ENCODE assay signal across 13 cellular contexts in the genomic region with DNA sequence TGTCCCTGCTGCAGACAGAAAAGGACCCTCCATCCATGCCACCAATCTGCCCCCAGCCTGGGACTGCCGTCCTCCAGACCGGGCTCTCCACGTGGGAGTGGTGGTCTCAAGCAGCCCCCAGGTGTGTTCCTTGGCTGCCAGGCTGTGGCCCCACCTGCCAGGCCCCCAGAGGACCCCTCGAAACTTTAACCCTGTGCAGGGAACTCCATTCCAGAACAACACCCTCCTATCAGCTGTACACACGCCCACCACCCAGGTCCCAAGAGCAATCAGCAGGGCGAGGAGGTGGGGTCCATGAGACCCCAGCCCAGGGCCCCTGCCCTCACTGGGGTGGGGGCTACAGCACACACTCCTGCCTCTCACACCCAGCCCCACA. TPM values are rescaled to one million over a fixed set of nuclear protein-coding genes. Genes with fewer than 3 reads are reported as not detected.
DNase-seq lines count a peak whose midpoint lies in the region; ATAC-seq, FAIRE-seq and TF ChIP-seq lines count a peak whose summit lies in the region.
"Had no signal": no experiment of that assay in that cellular context is flagged by ENCODE, and none has a peak within 500 bp of the region (broad histone marks: within the 10 kb centered on the region; RNA-seq: fewer than 3 reads in every experiment).

No MANE protein-coding gene starts in this region.

- peaks cover 38 to 89% (median 79%) of the 10 kb centered on the region in 10 experiments for H3K4me1 ChIP-seq in BLaER1 treated with 17β-estradiol and CSF1 and Interleukin-3, amounts not matched to agents 10 nM and 100 nM
- H3K4me1 ChIP-seq in naive thymus-derived CD4-positive, alpha-beta T cell (ENCODE audit: control insufficient read depth in 2 of 2, insufficient read depth in 2 of 2, low read length in 2 of 2) = peaks cover 0 to 3% of the 10 kb centered on the region in 2 donors

- peak overlapping the region in 7 of 11 experiments; percentile 15 to 90 (median 86); a peak in 10 of 22 replicates for H3K9ac ChIP-seq in BLaER1 treated with 17β-estradiol and CSF1 and Interleukin-3, amounts not matched to agents 10 nM and 100 nM

- H3K4me3 Mint-ChIP-seq in HFFc6 = peak overlapping the region; percentile 90
- H3K4me3 Mint-ChIP-seq in activated naive CD8-positive, alpha-beta T cell treated with anti-CD3 and anti-CD28 coated beads, Interleukin-2, amount 10 ng/mL, durations not matched to agents 7 days and 5 days = peak overlapping the region; percentile 65
- H3K4me3 Mint-ChIP-seq in naive thymus-derived CD4-positive, alpha-beta T cell = peak overlapping the region in 8 of 10 donors; percentile 24 to 74 (median 52)

- CTCF ChIA-PET in naive thymus-derived CD4-positive, alpha-beta T cell (lab: Charles Lee) = interaction anchor here (0.7 kb wide), 1 partner anchor 823 kb away, joined by 3 read pairs; no protein-coding TSS in a partner anchor

- H3K9me3 ChIP-seq in BLaER1 treated with 17β-estradiol and CSF1 and Interleukin-3, amounts not matched to agents 10 nM and 100 nM (replicated peaks in 1 of 11) = no peaks in the 10 kb centered on the region
- no peaks in the 10 kb centered on the region for H3K9me3 ChIP-seq in naive thymus-derived CD4-positive, alpha-beta T cell (ENCODE audit: control insufficient read depth in 2 of 3, low read length in 3 of 3)

- no peaks in the 10 kb centered on the region for H3K36me3 Mint-ChIP-seq in HFFc6 (ENCODE audit: low read depth)
- no peaks in the 10 kb centered on the region for H3K36me3 Mint-ChIP-seq in activated naive CD8-positive, alpha-beta T cell treated with anti-CD3 and anti-CD28 coated beads, Interleukin-2, amount 10 ng/mL, durations not matched to agents 7 days and 5 days
- H3K36me3 Mint-ChIP-seq in naive thymus-derived CD4-positive, alpha-beta T cell = no peaks in the 10 kb centered on the region

- peaks cover 0 to 53% (median 18%) of the 10 kb centered on the region in 11 experiments; a peak in 12 of 22 replicates for H4K20me1 ChIP-seq in BLaER1 treated with 17β-estradiol and CSF1 and Interleukin-3, amounts not matched to agents 10 nM and 100 nM

- POLR2A ChIA-PET in activated naive CD8-positive, alpha-beta T cell treated with anti-CD3 and anti-CD28 coated beads, Interleukin-2, amount 10 ng/mL, durations not matched to agents 7 days and 5 days (lab: Charles Lee) = interaction anchor here (1.5 kb wide), 1 partner anchor 9 kb away, joined by 7 read pairs; no protein-coding TSS in a partner anchor
- POLR2A ChIA-PET in naive thymus-derived CD4-positive, alpha-beta T cell (lab: Charles Lee) = no interaction called here

- peak overlapping the region; percentile 95 to 100 (median 100) for H3K4me2 ChIP-seq in BLaER1 treated with 17β-estradiol and CSF1 and Interleukin-3, amounts not matched to agents 10 nM and 100 nM

- H3K27me3 ChIP-seq in BLaER1 treated with 17β-estradiol and CSF1 and Interleukin-3, amounts not matched to agents 10 nM and 100 nM = peaks cover 0 to 3% (median 0%) of the 10 kb centered on the region in 11 experiments; a peak in 3 of 22 replicates
- H3K27me3 ChIP-seq in naive thymus-derived CD4-positive, alpha-beta T cell (ENCODE audit: control insufficient read depth in 2 of 2, insufficient read depth in 2 of 2, low read length in 2 of 2) = no peaks in the 10 kb centered on the region

- H3K9me3 Mint-ChIP-seq in HFFc6 = no peaks in the 10 kb centered on the region
- no peaks in the 10 kb centered on the region for H3K9me3 Mint-ChIP-seq in activated naive CD8-positive, alpha-beta T cell treated with anti-CD3 and anti-CD28 coated beads, Interleukin-2, amount 10 ng/mL, durations not matched to agents 7 days and 5 days
- no peaks in the 10 kb centered on the region for H3K9me3 Mint-ChIP-seq in naive thymus-derived CD4-positive, alpha-beta T cell

- intact Hi-C loops in naive thymus-derived CD4-positive, alpha-beta T cell (cut with micrococcal nuclease) = loop anchor here in 1 of 2 donors (2.0 kb wide), 1 partner anchor 41 kb away; a partner anchor contains a TSS

- peak overlapping the region in 7 of 10 experiments; percentile 69 to 86 (median 75); a peak in 14 of 20 replicates for H3K4me3 ChIP-seq in BLaER1 treated with 17β-estradiol and CSF1 and Interleukin-3, amounts not matched to agents 10 nM and 100 nM
- no peak overlapping the region for H3K4me3 ChIP-seq in naive thymus-derived CD4-positive, alpha-beta T cell (ENCODE audit: low read length)

- no peaks in the 10 kb centered on the region; the same call in 1 of the 2 replicates for H3K27me3 Mint-ChIP-seq in HFFc6 (ENCODE audit: insufficient read depth)
- peaks cover 2% of the 10 kb centered on the region for H3K27me3 Mint-ChIP-seq in activated naive CD8-positive, alpha-beta T cell treated with anti-CD3 and anti-CD28 coated beads, Interleukin-2, amount 10 ng/mL, durations not matched to agents 7 days and 5 days
- H3K27me3 Mint-ChIP-seq in naive thymus-derived CD4-positive, alpha-beta T cell = peaks cover 0 to 18% (median 0%) of the 10 kb centered on the region in 5 donors

- DNase-seq in HFFc6 (no peak), urothelium cell line (ENCODE audit: low spot score) (no peak), NCI-H526 treated with DMSO at 0.1 percent for 48 hours (lab: John Stamatoyannopoulos, UW) (no peak)
- DNase-seq in activated naive CD8-positive, alpha-beta T cell treated with anti-CD3 and anti-CD28 coated beads, Interleukin-2, amount 10 ng/mL, durations not matched to agents 7 days and 5 days = no peak
- no peak for DNase-seq in naive thymus-derived CD4-positive, alpha-beta T cell
- DNase-seq: anterior cingulate cortex, left colon, retina had no signal

- no peak for FAIRE-seq in urothelium cell line (lab: Jason Lieb, UNC)

- TF ChIP-seq CTCF in HFFc6 (IDR thresholded peaks at IDR 0.05) = no peak

- H3K27ac ChIP-seq in BLaER1 treated with 17β-estradiol and CSF1 and Interleukin-3, amounts not matched to agents 10 nM and 100 nM = peak overlapping the region in 2 of 11 experiments; percentile 13 to 31; a peak in 3 of 22 replicates
- H3K27ac ChIP-seq in naive thymus-derived CD4-positive, alpha-beta T cell (ENCODE audit: low read depth, low read length) = no peak overlapping the region

- peaks cover 0 to 31% (median 18%) of the 10 kb centered on the region in 11 experiments; a peak in 11 of 22 replicates for H3K36me3 ChIP-seq in BLaER1 treated with 17β-estradiol and CSF1 and Interleukin-3, amounts not matched to agents 10 nM and 100 nM
- H3K36me3 ChIP-seq in naive thymus-derived CD4-positive, alpha-beta T cell (ENCODE audit: control insufficient read depth in 2 of 3, insufficient read depth in 3 of 3, low read length in 3 of 3) = no peaks in the 10 kb centered on the region

- H3K27ac Mint-ChIP-seq in HFFc6 = peak overlapping the region; percentile 25; the same call in 1 of the 2 replicates
- peak overlapping the region; percentile 42 for H3K27ac Mint-ChIP-seq in activated naive CD8-positive, alpha-beta T cell treated with anti-CD3 and anti-CD28 coated beads, Interleukin-2, amount 10 ng/mL, durations not matched to agents 7 days and 5 days
- H3K27ac Mint-ChIP-seq in naive thymus-derived CD4-positive, alpha-beta T cell = peak overlapping the region in 1 of 9 donors; percentile 25

- peaks cover 14% of the 10 kb centered on the region for H3K4me1 Mint-ChIP-seq in HFFc6 (ENCODE audit: low read depth)
- H3K4me1 Mint-ChIP-seq in activated naive CD8-positive, alpha-beta T cell treated with anti-CD3 and anti-CD28 coated beads, Interleukin-2, amount 10 ng/mL, durations not matched to agents 7 days and 5 days = peaks cover 19% of the 10 kb centered on the region
- peaks cover 0 to 13% (median 9%) of the 10 kb centered on the region in 7 donors for H3K4me1 Mint-ChIP-seq in naive thymus-derived CD4-positive, alpha-beta T cell

- no peak for ATAC-seq in activated naive CD8-positive, alpha-beta T cell treated with anti-CD3 and anti-CD28 coated beads, Interleukin-2, amount 10 ng/mL, durations not matched to agents 7 days and 5 days (ENCODE audit: low read depth)
- no peak for ATAC-seq in naive thymus-derived CD4-positive, alpha-beta T cell
- ATAC-seq in GM19035 (IDR thresholded peaks at IDR 0.05; ENCODE audit: unreplicated experiment) (no peak), HG03469 (IDR thresholded peaks at IDR 0.05; ENCODE audit: unreplicated experiment) (no peak)
- ATAC-seq: esophagus mucosa had no signal

RNA-seq across cellular contexts. Expression of a gene that starts 1.4 kb away (rescaled TPM):
- 100 to 1,000 TPM in 4 of 6 experiments, 10 to 100 TPM in 2; 97.9 to 147 (median 110) TPM for total RNA-seq in HFFc6 (2021; fragmentation: NEBNext Ultra II Directional; extraction: Animal tissue kit (Norgen Biotek cat#: 25700))
- 10 to 100 TPM; 12.1 to 17.8 TPM for total RNA-seq in activated naive CD8-positive, alpha-beta T cell treated with anti-CD3 and anti-CD28 coated beads, Interleukin-2, amount 10 ng/mL, durations not matched to agents 7 days and 5 days
- total RNA-seq in naive thymus-derived CD4-positive, alpha-beta T cell = 10 to 100 TPM in 1 of 5 experiments, 1 to 10 TPM in 4; 1.8 to 31.1 (median 2.3) TPM
- 1 to 10 TPM; 4.2 to 4.5 TPM for polyA plus RNA-seq in naive thymus-derived CD4-positive, alpha-beta T cell

RNA-seq across cellular contexts. Expression of a gene that starts 8.2 kb away (rescaled TPM):
- total RNA-seq in HFFc6 (2021; fragmentation: NEBNext Ultra II Directional; extraction: Animal tissue kit (Norgen Biotek cat#: 25700)) = 10 to 100 TPM; 17.7 to 22.4 (median 18.2) TPM
- 10 to 100 TPM; 18.3 to 20.4 TPM for total RNA-seq in activated naive CD8-positive, alpha-beta T cell treated with anti-CD3 and anti-CD28 coated beads, Interleukin-2, amount 10 ng/mL, durations not matched to agents 7 days and 5 days
- 10 to 100 TPM; 12.9 to 28.1 (median 18.1) TPM for total RNA-seq in naive thymus-derived CD4-positive, alpha-beta T cell
- polyA plus RNA-seq in naive thymus-derived CD4-positive, alpha-beta T cell = 1 to 10 TPM; 2.4 to 2.6 TPM

RNA-seq across cellular contexts. Expression of a gene that starts 11.3 kb away (rescaled TPM):
- not detected for total RNA-seq in HFFc6 (2021; fragmentation: NEBNext Ultra II Directional; extraction: Animal tissue kit (Norgen Biotek cat#: 25700))
- total RNA-seq in activated naive CD8-positive, alpha-beta T cell treated with anti-CD3 and anti-CD28 coated beads, Interleukin-2, amount 10 ng/mL, durations not matched to agents 7 days and 5 days = not detected
- total RNA-seq in naive thymus-derived CD4-positive, alpha-beta T cell = not detected
- polyA plus RNA-seq in naive thymus-derived CD4-positive, alpha-beta T cell = not detected
- total RNA-seq: esophagus mucosa, NCI-H460 had no signal

RNA-seq across cellular contexts. Expression of a gene that starts 17.7 kb away (rescaled TPM):
- 10 to 100 TPM; 16.2 to 20.7 (median 18.5) TPM for total RNA-seq in HFFc6 (2021; fragmentation: NEBNext Ultra II Directional; extraction: Animal tissue kit (Norgen Biotek cat#: 25700))
- total RNA-seq in activated naive CD8-positive, alpha-beta T cell treated with anti-CD3 and anti-CD28 coated beads, Interleukin-2, amount 10 ng/mL, durations not matched to agents 7 days and 5 days = 10 to 100 TPM; 64.8 to 65.2 TPM
- 10 to 100 TPM; 56.0 to 81.4 (median 69.7) TPM for total RNA-seq in naive thymus-derived CD4-positive, alpha-beta T cell
- 10 to 100 TPM; 21.6 to 38.7 TPM for polyA plus RNA-seq in naive thymus-derived CD4-positive, alpha-beta T cell

RNA-seq across cellular contexts. Expression of a gene that starts 24.5 kb away (rescaled TPM):
- 10 to 100 TPM; 33.2 to 45.8 (median 35.8) TPM for total RNA-seq in HFFc6 (2021; fragmentation: NEBNext Ultra II Directional; extraction: Animal tissue kit (Norgen Biotek cat#: 25700))
- total RNA-seq in activated naive CD8-positive, alpha-beta T cell treated with anti-CD3 and anti-CD28 coated beads, Interleukin-2, amount 10 ng/mL, durations not matched to agents 7 days and 5 days = 10 to 100 TPM; 39.3 to 44.5 TPM
- 10 to 100 TPM; 17.5 to 43.6 (median 35.2) TPM for total RNA-seq in naive thymus-derived CD4-positive, alpha-beta T cell
- polyA plus RNA-seq in naive thymus-derived CD4-positive, alpha-beta T cell = 10 to 100 TPM; 22.4 to 27.0 TPM
